1 cellular context compared by ENCODE assay signal in the genomic region with DNA sequence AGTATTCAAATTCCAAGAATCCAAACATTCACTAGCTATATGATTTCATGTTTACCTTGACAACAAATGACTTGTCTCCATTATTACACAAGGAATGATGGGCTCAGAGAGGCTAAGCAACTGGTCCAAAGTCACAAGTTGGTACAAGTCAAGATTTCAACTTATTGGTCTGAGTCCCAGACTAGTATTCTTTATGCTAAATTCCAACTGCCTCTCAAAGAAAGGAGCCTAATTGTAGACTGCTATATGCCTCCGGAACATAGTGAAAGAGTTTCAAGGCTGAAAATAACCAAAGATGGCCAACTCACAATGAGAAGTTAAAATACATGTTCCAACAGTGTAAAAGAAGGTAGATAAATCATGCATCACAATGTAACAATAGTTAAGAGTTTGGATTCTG.
TF ChIP-seq lines count a peak whose summit lies in the region.

No MANE protein-coding gene starts in this region.

TF ChIP-seq in endothelial cell of umbilical vein, 7 proteins besides CTCF, POLR2A, EP300 and RAD21 (continued from another document):
- TF ChIP-seq, protein P1, sequence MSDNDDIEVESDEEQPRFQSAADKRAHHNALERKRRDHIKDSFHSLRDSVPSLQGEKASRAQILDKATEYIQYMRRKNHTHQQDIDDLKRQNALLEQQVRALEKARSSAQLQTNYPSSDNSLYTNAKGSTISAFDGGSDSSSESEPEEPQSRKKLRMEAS (IDR thresholded peaks at IDR 0.05; ENCODE audit: insufficient read depth, insufficient read length) = no peak
- TF ChIP-seq GATA2 (IDR thresholded peaks at IDR 0.05; ENCODE audit: insufficient read depth, insufficient read length, low read depth, low read length) (no peak), POLR2AphosphoS5 (IDR thresholded peaks at IDR 0.05; ENCODE audit: insufficient read depth, low read depth, low read length) (no peak), MYC (IDR thresholded peaks at IDR 0.05; ENCODE audit: low read depth, low read length) (no peak), JUN (IDR thresholded peaks at IDR 0.05; ENCODE audit: borderline replicate concordance, insufficient read depth, insufficient read length, low read depth) (no peak), EZH2 (IDR thresholded peaks at IDR 0.05; ENCODE audit: borderline replicate concordance, low read depth, low read length, severe bottlenecking) (no peak)
